ENCODE assay signal across 3 cellular contexts in the genomic region with DNA sequence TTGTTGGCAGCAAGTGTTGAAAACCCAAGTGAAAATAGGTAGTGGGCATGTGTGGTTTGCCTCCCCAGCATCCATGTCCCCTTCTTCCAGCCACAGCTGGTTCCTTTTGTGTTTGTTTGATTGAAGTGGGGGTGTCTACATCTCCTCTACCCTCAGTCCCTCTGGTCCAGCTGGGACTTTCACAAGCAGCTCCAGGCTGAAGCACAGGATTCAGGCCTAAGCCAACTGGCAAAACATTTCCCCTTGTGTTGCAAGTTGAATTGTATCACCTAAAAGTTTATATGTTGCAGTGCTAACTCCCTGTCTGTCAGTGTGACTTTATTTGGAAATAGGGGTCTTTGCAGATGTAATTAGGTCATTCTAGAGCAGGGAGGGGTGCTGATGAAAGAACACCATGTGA.
"Had no signal": no experiment of that assay in that cellular context is flagged by ENCODE, and none has a peak within 500 bp of the region (broad histone marks: within the 10 kb centered on the region; RNA-seq: fewer than 3 reads in every experiment).

No MANE protein-coding gene starts in this region.

- DNase-seq: GDM1, GF-D8 had no signal

- H3K4me3 ChIP-seq: GM12878 had no signal
